ENCODE assay signal across 2 cellular contexts in the genomic region with DNA sequence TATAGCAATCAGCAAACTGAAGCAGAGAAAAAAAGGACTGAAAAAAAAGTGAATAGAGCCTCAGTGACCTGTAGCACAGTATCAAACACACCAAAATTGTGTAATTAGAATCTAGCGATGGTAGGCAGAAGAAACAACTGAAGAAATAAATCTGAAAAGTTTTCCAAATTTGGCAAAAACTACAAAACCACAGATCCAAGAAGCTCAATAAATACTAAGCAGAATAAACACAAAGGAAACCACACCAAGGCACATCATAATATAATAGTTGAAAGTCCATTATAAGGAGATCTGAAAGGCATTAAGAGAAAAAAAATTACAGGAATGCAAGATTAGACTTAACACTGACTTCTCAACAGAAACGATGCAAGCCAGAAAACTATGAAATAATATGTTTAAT.
TF ChIP-seq lines count a peak whose summit lies in the region.

No MANE protein-coding gene starts in this region.

TF ChIP-seq in SK-N-SH treated with all-trans-retinoic acid at 6 μM for 48 hours, 23 proteins besides CTCF, POLR2A, EP300 and RAD21 (continued from another document):
- TF ChIP-seq, protein P1, sequence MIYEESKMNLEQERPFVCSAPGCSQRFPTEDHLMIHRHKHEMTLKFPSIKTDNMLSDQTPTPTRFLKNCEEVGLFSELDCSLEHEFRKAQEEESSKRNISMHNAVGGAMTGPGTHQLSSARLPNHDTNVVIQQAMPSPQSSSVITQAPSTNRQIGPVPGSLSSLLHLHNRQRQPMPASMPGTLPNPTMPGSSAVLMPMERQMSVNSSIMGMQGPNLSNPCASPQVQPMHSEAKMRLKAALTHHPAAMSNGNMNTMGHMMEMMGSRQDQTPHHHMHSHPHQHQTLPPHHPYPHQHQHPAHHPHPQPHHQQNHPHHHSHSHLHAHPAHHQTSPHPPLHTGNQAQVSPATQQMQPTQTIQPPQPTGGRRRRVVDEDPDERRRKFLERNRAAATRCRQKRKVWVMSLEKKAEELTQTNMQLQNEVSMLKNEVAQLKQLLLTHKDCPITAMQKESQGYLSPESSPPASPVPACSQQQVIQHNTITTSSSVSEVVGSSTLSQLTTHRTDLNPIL (CRISPR knock-in tag; IDR thresholded peaks at IDR 0.05; ENCODE audit: low read depth), result no peak
- TF ChIP-seq ZC3H10 (CRISPR knock-in tag; IDR thresholded peaks at IDR 0.05) (no peak), BACH2 (CRISPR knock-in tag; IDR thresholded peaks at IDR 0.05; ENCODE audit: borderline replicate concordance) (no peak), ARNTL (CRISPR knock-in tag; IDR thresholded peaks at IDR 0.05; ENCODE audit: borderline replicate concordance, low read depth) (no peak)

TF ChIP-seq in SK-N-SH, 30 proteins besides CTCF, POLR2A, EP300 and RAD21 (continued from another document):
- TF ChIP-seq, protein P2, sequence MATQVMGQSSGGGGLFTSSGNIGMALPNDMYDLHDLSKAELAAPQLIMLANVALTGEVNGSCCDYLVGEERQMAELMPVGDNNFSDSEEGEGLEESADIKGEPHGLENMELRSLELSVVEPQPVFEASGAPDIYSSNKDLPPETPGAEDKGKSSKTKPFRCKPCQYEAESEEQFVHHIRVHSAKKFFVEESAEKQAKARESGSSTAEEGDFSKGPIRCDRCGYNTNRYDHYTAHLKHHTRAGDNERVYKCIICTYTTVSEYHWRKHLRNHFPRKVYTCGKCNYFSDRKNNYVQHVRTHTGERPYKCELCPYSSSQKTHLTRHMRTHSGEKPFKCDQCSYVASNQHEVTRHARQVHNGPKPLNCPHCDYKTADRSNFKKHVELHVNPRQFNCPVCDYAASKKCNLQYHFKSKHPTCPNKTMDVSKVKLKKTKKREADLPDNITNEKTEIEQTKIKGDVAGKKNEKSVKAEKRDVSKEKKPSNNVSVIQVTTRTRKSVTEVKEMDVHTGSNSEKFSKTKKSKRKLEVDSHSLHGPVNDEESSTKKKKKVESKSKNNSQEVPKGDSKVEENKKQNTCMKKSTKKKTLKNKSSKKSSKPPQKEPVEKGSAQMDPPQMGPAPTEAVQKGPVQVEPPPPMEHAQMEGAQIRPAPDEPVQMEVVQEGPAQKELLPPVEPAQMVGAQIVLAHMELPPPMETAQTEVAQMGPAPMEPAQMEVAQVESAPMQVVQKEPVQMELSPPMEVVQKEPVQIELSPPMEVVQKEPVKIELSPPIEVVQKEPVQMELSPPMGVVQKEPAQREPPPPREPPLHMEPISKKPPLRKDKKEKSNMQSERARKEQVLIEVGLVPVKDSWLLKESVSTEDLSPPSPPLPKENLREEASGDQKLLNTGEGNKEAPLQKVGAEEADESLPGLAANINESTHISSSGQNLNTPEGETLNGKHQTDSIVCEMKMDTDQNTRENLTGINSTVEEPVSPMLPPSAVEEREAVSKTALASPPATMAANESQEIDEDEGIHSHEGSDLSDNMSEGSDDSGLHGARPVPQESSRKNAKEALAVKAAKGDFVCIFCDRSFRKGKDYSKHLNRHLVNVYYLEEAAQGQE (IDR thresholded peaks at IDR 0.05; ENCODE audit: low read depth, low read length), result no peak
- TF ChIP-seq ELF1 (IDR thresholded peaks at IDR 0.05) (no peak), EZH2phosphoT487 (IDR thresholded peaks at IDR 0.05; ENCODE audit: borderline replicate concordance, low read depth) (no peak), NRF1 (IDR thresholded peaks at IDR 0.05; ENCODE audit: low read depth, low read length) (no peak), MEF2A (IDR thresholded peaks at IDR 0.05; ENCODE audit: borderline replicate concordance, low read depth) (no peak), MXI1 (IDR thresholded peaks at IDR 0.05; ENCODE audit: low read depth, low read length) (no peak), RXRA (IDR thresholded peaks at IDR 0.05; ENCODE audit: borderline replicate concordance, low read depth) (no peak)
